Comparison of ENCODE assay signal across 1 cellular context in the genomic region with DNA sequence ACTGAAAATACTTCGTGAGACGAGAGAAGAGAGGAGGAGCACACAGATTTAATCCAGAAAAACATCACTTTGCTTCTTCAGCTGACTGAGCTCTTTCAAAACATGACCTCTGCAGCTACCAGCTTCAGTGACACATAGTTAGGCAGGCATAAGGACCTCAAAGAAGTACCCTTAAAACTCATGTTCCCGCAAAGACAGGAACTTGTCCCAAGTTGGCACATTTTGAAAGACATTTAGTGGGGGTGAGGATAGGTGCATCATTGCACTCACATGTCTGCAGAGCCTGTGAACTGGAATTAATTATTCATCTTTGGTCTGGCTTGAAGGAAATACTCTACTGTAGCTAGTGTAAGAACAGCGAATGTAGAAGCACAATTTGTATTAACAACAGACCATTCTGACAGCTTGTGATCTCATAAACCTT.
TF ChIP-seq lines count a peak whose summit lies in the region.

No MANE protein-coding gene starts in this region.

TF ChIP-seq in HEK293, 187 proteins besides CTCF, POLR2A, EP300 and RAD21 (continued from another document):
- no peak for TF ChIP-seq ZNF560 (tag by site-specific recombination; IDR thresholded peaks at IDR 0.05; ENCODE audit: borderline replicate concordance)
- TF ChIP-seq, protein P1, sequence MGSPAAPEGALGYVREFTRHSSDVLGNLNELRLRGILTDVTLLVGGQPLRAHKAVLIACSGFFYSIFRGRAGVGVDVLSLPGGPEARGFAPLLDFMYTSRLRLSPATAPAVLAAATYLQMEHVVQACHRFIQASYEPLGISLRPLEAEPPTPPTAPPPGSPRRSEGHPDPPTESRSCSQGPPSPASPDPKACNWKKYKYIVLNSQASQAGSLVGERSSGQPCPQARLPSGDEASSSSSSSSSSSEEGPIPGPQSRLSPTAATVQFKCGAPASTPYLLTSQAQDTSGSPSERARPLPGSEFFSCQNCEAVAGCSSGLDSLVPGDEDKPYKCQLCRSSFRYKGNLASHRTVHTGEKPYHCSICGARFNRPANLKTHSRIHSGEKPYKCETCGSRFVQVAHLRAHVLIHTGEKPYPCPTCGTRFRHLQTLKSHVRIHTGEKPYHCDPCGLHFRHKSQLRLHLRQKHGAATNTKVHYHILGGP (tag by site-specific recombination; IDR thresholded peaks at IDR 0.05) = no peak
- no peak for TF ChIP-seq TCF7L2 (IDR thresholded peaks at IDR 0.05; ENCODE audit: borderline replicate concordance, low read depth, low read length)
- TF ChIP-seq, protein P2, sequence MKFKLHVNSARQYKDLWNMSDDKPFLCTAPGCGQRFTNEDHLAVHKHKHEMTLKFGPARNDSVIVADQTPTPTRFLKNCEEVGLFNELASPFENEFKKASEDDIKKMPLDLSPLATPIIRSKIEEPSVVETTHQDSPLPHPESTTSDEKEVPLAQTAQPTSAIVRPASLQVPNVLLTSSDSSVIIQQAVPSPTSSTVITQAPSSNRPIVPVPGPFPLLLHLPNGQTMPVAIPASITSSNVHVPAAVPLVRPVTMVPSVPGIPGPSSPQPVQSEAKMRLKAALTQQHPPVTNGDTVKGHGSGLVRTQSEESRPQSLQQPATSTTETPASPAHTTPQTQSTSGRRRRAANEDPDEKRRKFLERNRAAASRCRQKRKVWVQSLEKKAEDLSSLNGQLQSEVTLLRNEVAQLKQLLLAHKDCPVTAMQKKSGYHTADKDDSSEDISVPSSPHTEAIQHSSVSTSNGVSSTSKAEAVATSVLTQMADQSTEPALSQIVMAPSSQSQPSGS (tag by site-specific recombination; IDR thresholded peaks at IDR 0.05; ENCODE audit: low read depth) = no peak
- TF ChIP-seq, protein P3, sequence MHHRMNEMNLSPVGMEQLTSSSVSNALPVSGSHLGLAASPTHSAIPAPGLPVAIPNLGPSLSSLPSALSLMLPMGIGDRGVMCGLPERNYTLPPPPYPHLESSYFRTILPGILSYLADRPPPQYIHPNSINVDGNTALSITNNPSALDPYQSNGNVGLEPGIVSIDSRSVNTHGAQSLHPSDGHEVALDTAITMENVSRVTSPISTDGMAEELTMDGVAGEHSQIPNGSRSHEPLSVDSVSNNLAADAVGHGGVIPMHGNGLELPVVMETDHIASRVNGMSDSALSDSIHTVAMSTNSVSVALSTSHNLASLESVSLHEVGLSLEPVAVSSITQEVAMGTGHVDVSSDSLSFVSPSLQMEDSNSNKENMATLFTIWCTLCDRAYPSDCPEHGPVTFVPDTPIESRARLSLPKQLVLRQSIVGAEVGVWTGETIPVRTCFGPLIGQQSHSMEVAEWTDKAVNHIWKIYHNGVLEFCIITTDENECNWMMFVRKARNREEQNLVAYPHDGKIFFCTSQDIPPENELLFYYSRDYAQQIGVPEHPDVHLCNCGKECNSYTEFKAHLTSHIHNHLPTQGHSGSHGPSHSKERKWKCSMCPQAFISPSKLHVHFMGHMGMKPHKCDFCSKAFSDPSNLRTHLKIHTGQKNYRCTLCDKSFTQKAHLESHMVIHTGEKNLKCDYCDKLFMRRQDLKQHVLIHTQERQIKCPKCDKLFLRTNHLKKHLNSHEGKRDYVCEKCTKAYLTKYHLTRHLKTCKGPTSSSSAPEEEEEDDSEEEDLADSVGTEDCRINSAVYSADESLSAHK (tag by site-specific recombination; IDR thresholded peaks at IDR 0.05) = no peak
- TF ChIP-seq, protein P4, sequence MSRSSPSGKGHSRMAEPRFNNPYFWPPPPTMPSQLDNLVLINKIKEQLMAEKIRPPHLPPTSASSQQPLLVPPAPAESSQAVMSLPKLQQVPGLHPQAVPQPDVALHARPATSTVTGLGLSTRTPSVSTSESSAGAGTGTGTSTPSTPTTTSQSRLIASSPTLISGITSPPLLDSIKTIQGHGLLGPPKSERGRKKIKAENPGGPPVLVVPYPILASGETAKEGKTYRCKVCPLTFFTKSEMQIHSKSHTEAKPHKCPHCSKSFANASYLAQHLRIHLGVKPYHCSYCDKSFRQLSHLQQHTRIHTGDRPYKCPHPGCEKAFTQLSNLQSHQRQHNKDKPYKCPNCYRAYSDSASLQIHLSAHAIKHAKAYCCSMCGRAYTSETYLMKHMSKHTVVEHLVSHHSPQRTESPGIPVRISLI (tag by site-specific recombination; IDR thresholded peaks at IDR 0.05) = no peak
TF ChIP-seq in HEK293: peak in this region for 3.
